ENCODE assay signal across 13 cellular contexts in genomic region chr2:152571035-152571766, GRCh38.
DNase-seq lines count a peak whose midpoint lies in the region; ATAC-seq and TF ChIP-seq lines count a peak whose summit lies in the region.
"Had no signal": no experiment of that assay in that cellular context is flagged by ENCODE, and none has a peak within 500 bp of the region (broad histone marks: within the 10 kb centered on the region; RNA-seq: fewer than 3 reads in every experiment).

No MANE protein-coding gene starts in this region.

- peaks cover 0 to 33% of the 10 kb centered on the region in 2 experiments for H3K36me3 ChIP-seq in mesenchymal stem cell (ENCODE audit: control insufficient read depth in 1 of 2, insufficient read depth in 2 of 2, low read depth in 1 of 2, low read length in 2 of 2)

- peak; percentile 53 for DNase-seq in Right ventricle myocardium superior
- DNase-seq in cardiac septum (ENCODE audit: low spot score) = no peak
- DNase-seq in dorsolateral prefrontal cortex = no peak
- no peak for DNase-seq in mesenchymal stem cell
- DNase-seq in activated T-helper 1 cell treated with anti-CD3 and anti-CD28 coated beads, Interleukin-12 subunit alpha, Interleukin-12 subunit beta, Interleukin-2, Interleukin-4 antibody, amounts not matched to agents 30 ng/mL and 10 ng/mL and 1 ng/mL, durations not matched to agents 14 hours and 24 hours and 36 hours (ENCODE audit: low spot score) = no peak
- DNase-seq in Ammon's horn (ENCODE audit: low spot score) = no peak
- no peak for DNase-seq in effector CD4-positive, alpha-beta T cell
- DNase-seq in stimulated activated CD4-positive, alpha-beta T cell treated with anti-CD3 and anti-CD28 coated beads, Interleukin-15, amount 100 ng/mL, for 24 hours = no peak
- DNase-seq: activated naive CD4-positive, alpha-beta T cell treated with Interleukin-2 at 50 U/mL for 16 hours; cerebellar nuclear complex; NCI-H1105 treated with DMSO at 0.1 percent for 48 hours; NCI-H524 had no signal

- H2BK5ac ChIP-seq in mesenchymal stem cell (ENCODE audit: low read depth, low read length, poor library complexity, severe bottlenecking) = no peak overlapping the region

- H2BK120ac ChIP-seq in mesenchymal stem cell (ENCODE audit: low read depth, low read length) = no peak overlapping the region

- no peak overlapping the region for H2AFZ ChIP-seq in mesenchymal stem cell (ENCODE audit: low read depth, low read length)

- peak overlapping the region; percentile 23 to 96 (median 79) for H3K27ac ChIP-seq in dorsolateral prefrontal cortex
- H3K27ac ChIP-seq in mesenchymal stem cell (ENCODE audit: low read length, poor library complexity, severe bottlenecking) = peak overlapping the region; percentile 25

- intact Hi-C loops in Right ventricle myocardium superior (cut with DNase I) = no loop called here
- intact Hi-C loops in cardiac septum (cut with DNase I) = no loop called here
- intact Hi-C loops in dorsolateral prefrontal cortex (cut with DNase I) = no loop called here
- intact Hi-C loops in activated T-helper 1 cell treated with anti-CD3 and anti-CD28 coated beads, Interleukin-12 subunit alpha, Interleukin-12 subunit beta, Interleukin-2, Interleukin-4 antibody, amounts not matched to agents 30 ng/mL and 10 ng/mL and 1 ng/mL, durations not matched to agents 14 hours and 24 hours and 36 hours (cut with micrococcal nuclease) = loop anchor here (5.0 kb wide), 1 partner anchor 41 kb away; no protein-coding TSS in a partner anchor

- H3K36me3 Mint-ChIP-seq in activated T-helper 1 cell treated with anti-CD3 and anti-CD28 coated beads, Interleukin-12 subunit alpha, Interleukin-12 subunit beta, Interleukin-2, Interleukin-4 antibody, amounts not matched to agents 30 ng/mL and 10 ng/mL and 1 ng/mL, durations not matched to agents 14 hours and 24 hours and 36 hours (ENCODE audit: low read depth) = no peaks in the 10 kb centered on the region
- H3K36me3 Mint-ChIP-seq: IgD-negative memory B cell had no signal

- TF ChIP-seq CTCF in dorsolateral prefrontal cortex (IDR thresholded peaks at IDR 0.05 in 54 of 56, conservative IDR thresholded peaks at IDR 0.05 in 2 of 56; ENCODE audit: low read depth in 1 of 56, partially characterized antibody in 56 of 56) = peak in 2 of 56 donors; percentile 13 to 14

- H3K4me3 ChIP-seq in dorsolateral prefrontal cortex (no peak overlapping the region), mesenchymal stem cell (ENCODE audit: insufficient read depth in 1 of 2, low read depth in 1 of 2, low read length in 2 of 2) (no peak overlapping the region)

- H3K27me3 ChIP-seq in dorsolateral prefrontal cortex (no peaks in the 10 kb centered on the region), mesenchymal stem cell (ENCODE audit: control insufficient read depth in 1 of 2, insufficient read depth in 1 of 2, low read length in 2 of 2) (no peaks in the 10 kb centered on the region)

- no peak overlapping the region for H3K23ac ChIP-seq in mesenchymal stem cell (ENCODE audit: low read length in 2 of 2)

- H3K9me3 ChIP-seq in mesenchymal stem cell (ENCODE audit: control insufficient read depth, low read length) = no peaks in the 10 kb centered on the region

- no peak overlapping the region for H3K14ac ChIP-seq in mesenchymal stem cell (ENCODE audit: low read length in 2 of 2)

- H3K9ac ChIP-seq in mesenchymal stem cell (ENCODE audit: low read length) = peak overlapping the region; percentile 1

- H3K4me3 Mint-ChIP-seq in activated T-helper 1 cell treated with anti-CD3 and anti-CD28 coated beads, Interleukin-12 subunit alpha, Interleukin-12 subunit beta, Interleukin-2, Interleukin-4 antibody, amounts not matched to agents 30 ng/mL and 10 ng/mL and 1 ng/mL, durations not matched to agents 14 hours and 24 hours and 36 hours = no peak overlapping the region
- H3K4me3 Mint-ChIP-seq: IgD-negative memory B cell had no signal

- H3K79me1 ChIP-seq in mesenchymal stem cell (replicated peaks; ENCODE audit: low read length, poor library complexity, severe bottlenecking) = peaks cover 27% of the 10 kb centered on the region

- peak overlapping the region; percentile 11 to 65 for H3K18ac ChIP-seq in mesenchymal stem cell (ENCODE audit: low read depth in 1 of 2, low read length in 2 of 2)

- H2BK15ac ChIP-seq in mesenchymal stem cell (ENCODE audit: low read depth, poor library complexity, severe bottlenecking) = no peak overlapping the region

- peaks cover 3% of the 10 kb centered on the region for H3K4me1 ChIP-seq in mesenchymal stem cell (ENCODE audit: control insufficient read depth, insufficient read depth, low read depth, low read length)

- H4K8ac ChIP-seq in mesenchymal stem cell (ENCODE audit: low read length) = peak overlapping the region; percentile 48

- H2AK5ac ChIP-seq in mesenchymal stem cell (ENCODE audit: low read length, severe bottlenecking) = no peak overlapping the region

- peaks cover 9% of the 10 kb centered on the region for H3K4me1 Mint-ChIP-seq in activated T-helper 1 cell treated with anti-CD3 and anti-CD28 coated beads, Interleukin-12 subunit alpha, Interleukin-12 subunit beta, Interleukin-2, Interleukin-4 antibody, amounts not matched to agents 30 ng/mL and 10 ng/mL and 1 ng/mL, durations not matched to agents 14 hours and 24 hours and 36 hours (ENCODE audit: low read depth)

- ATAC-seq in Right ventricle myocardium superior (ENCODE audit: poor library complexity) = peak; percentile 92

- no peak overlapping the region for H2BK12ac ChIP-seq in mesenchymal stem cell (ENCODE audit: low read length in 2 of 2)

- H3K27me3 Mint-ChIP-seq in activated T-helper 1 cell treated with anti-CD3 and anti-CD28 coated beads, Interleukin-12 subunit alpha, Interleukin-12 subunit beta, Interleukin-2, Interleukin-4 antibody, amounts not matched to agents 30 ng/mL and 10 ng/mL and 1 ng/mL, durations not matched to agents 14 hours and 24 hours and 36 hours (ENCODE audit: insufficient read depth) = peaks cover 6% of the 10 kb centered on the region
- H3K27me3 Mint-ChIP-seq: IgD-negative memory B cell had no signal

- peak overlapping the region in 1 of 2 experiments; percentile 29 for H3K4ac ChIP-seq in mesenchymal stem cell (ENCODE audit: low read depth in 1 of 2, low read length in 2 of 2)

- H4K91ac ChIP-seq in mesenchymal stem cell (ENCODE audit: low read length) = peak overlapping the region; percentile 64

- H3K27ac Mint-ChIP-seq in activated T-helper 1 cell treated with anti-CD3 and anti-CD28 coated beads, Interleukin-12 subunit alpha, Interleukin-12 subunit beta, Interleukin-2, Interleukin-4 antibody, amounts not matched to agents 30 ng/mL and 10 ng/mL and 1 ng/mL, durations not matched to agents 14 hours and 24 hours and 36 hours = no peak overlapping the region
- H3K27ac Mint-ChIP-seq: IgD-negative memory B cell had no signal

- 61% methylated on average over 2 of the region's 3 CpGs for WGBS in mesenchymal stem cell

- no peaks in the 10 kb centered on the region for H3K9me3 Mint-ChIP-seq in activated T-helper 1 cell treated with anti-CD3 and anti-CD28 coated beads, Interleukin-12 subunit alpha, Interleukin-12 subunit beta, Interleukin-2, Interleukin-4 antibody, amounts not matched to agents 30 ng/mL and 10 ng/mL and 1 ng/mL, durations not matched to agents 14 hours and 24 hours and 36 hours
- H3K9me3 Mint-ChIP-seq: IgD-negative memory B cell had no signal

- no peak overlapping the region for H3K4me2 ChIP-seq in mesenchymal stem cell (ENCODE audit: low read length, poor library complexity, severe bottlenecking)
